8 cellular contexts compared by ENCODE assay signal in the genomic region with DNA sequence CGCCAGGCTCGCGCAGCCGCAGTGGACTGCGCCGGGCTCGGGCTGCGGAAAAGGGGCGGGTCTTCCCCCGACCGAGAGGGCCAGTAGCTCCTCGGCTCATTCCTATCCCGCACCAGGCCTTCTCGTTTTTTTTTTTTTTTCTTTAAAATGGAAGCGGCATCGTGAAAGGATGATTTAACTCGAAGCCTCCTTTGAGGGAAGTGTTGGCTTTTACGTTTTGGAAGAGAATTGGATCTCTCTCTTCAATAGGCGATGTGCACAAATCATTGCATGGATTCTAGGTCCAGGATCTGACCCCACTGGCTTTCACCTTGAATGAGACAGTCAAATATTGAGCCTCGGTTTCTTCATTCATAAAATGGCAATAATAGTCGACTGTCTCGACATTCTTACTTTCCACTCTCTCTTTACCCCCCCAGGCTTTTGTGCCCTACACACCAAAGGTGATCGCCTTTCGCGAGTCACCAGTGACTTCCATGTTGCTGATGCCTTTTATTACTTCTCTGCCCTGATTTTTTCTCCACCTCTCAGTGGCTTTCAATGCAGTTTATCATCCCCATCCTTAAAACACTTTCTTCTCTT. TPM values are rescaled to one million over a fixed set of nuclear protein-coding genes. Genes with fewer than 3 reads are reported as not detected.
A peak's percentile ranks its signal among the peaks of the same experiment; 100 is the strongest.
DNase-seq lines count a peak whose midpoint lies in the region; ATAC-seq and TF ChIP-seq lines count a peak whose summit lies in the region.

No MANE protein-coding gene starts in this region.

- no peaks in the 10 kb centered on the region for H3K9me3 Mint-ChIP-seq in activated naive CD4-positive, alpha-beta T cell treated with anti-CD3 and anti-CD28 coated beads for 36 hours
- H3K9me3 Mint-ChIP-seq in activated T-cell treated with anti-CD3 and anti-CD28 coated beads, Interleukin-2, amount 50 U/mL, for 72 hours = no peaks in the 10 kb centered on the region

- no peaks in the 10 kb centered on the region for H3K36me3 ChIP-seq in KMS-11 (ENCODE audit: insufficient read depth)
- no peaks in the 10 kb centered on the region for H3K36me3 ChIP-seq in gastrocnemius medialis

- no peak overlapping the region for H3K4me3 ChIP-seq in KMS-11 (IDR thresholded peaks at IDR 0.05; ENCODE audit: insufficient read depth, low read depth, low read length)
- peak overlapping the region; percentile 82 to 97 (median 88) for H3K4me3 ChIP-seq in gastrocnemius medialis

- H3K27me3 ChIP-seq in KMS-11 (ENCODE audit: insufficient read depth, low read depth) (no peaks in the 10 kb centered on the region), gastrocnemius medialis (no peaks in the 10 kb centered on the region)

- no peaks in the 10 kb centered on the region for H4K20me1 ChIP-seq in KMS-11 (ENCODE audit: insufficient read depth)

- H2AFZ ChIP-seq in KMS-11 (ENCODE audit: low read depth) = peak overlapping the region; percentile 76

- H3K27ac ChIP-seq in KMS-11 (no peak overlapping the region), gastrocnemius medialis (peak overlapping the region; percentile 93 to 96 (median 94))

- no peaks in the 10 kb centered on the region for H3K9me3 ChIP-seq in gastrocnemius medialis

- CTCF ChIA-PET in activated naive CD4-positive, alpha-beta T cell treated with anti-CD3 and anti-CD28 coated beads for 36 hours (lab: Charles Lee) = no interaction called here

- H3K9ac ChIP-seq in KMS-11 = peak overlapping the region; percentile 46; the same call in 1 of the 2 replicates

- TF ChIP-seq CTCF in KMS-11 (conservative IDR thresholded peaks at IDR 0.05; ENCODE audit: low read depth, low read length) (no peak), gastrocnemius medialis (IDR thresholded peaks at IDR 0.05 in 4 of 5, conservative IDR thresholded peaks at IDR 0.05 in 1 of 5) (no peak)

- no peaks in the 10 kb centered on the region for H3K27me3 Mint-ChIP-seq in activated naive CD4-positive, alpha-beta T cell treated with anti-CD3 and anti-CD28 coated beads for 36 hours (ENCODE audit: low read depth)
- peaks cover 12% of the 10 kb centered on the region for H3K27me3 Mint-ChIP-seq in activated T-cell treated with anti-CD3 and anti-CD28 coated beads, Interleukin-2, amount 50 U/mL, for 72 hours (ENCODE audit: low read depth)

- no peak for ATAC-seq in activated T-cell treated with anti-CD3 and anti-CD28 coated beads, Interleukin-2, amount 50 U/mL, for 72 hours (replicated peaks in 1 of 2)
- no peak for ATAC-seq in gastrocnemius medialis

- peaks cover 22% of the 10 kb centered on the region for H3K4me1 Mint-ChIP-seq in activated naive CD4-positive, alpha-beta T cell treated with anti-CD3 and anti-CD28 coated beads for 36 hours (ENCODE audit: low read depth)
- peaks cover 35% of the 10 kb centered on the region for H3K4me1 Mint-ChIP-seq in activated T-cell treated with anti-CD3 and anti-CD28 coated beads, Interleukin-2, amount 50 U/mL, for 72 hours (ENCODE audit: low read depth)

- no peak for TF ChIP-seq POLR2A in gastrocnemius medialis (IDR thresholded peaks at IDR 0.05)

- peaks cover 11% of the 10 kb centered on the region for H3K36me3 Mint-ChIP-seq in activated naive CD4-positive, alpha-beta T cell treated with anti-CD3 and anti-CD28 coated beads for 36 hours (ENCODE audit: low read depth)
- peaks cover 0 to 3% of the 10 kb centered on the region in 2 donors for H3K36me3 Mint-ChIP-seq in activated T-cell treated with anti-CD3 and anti-CD28 coated beads, Interleukin-2, amount 50 U/mL, for 72 hours (ENCODE audit: insufficient read depth in 2 of 2)

- peak; percentile 85 for DNase-seq in activated naive CD4-positive, alpha-beta T cell treated with anti-CD3 and anti-CD28 coated beads for 36 hours
- DNase-seq in activated naive CD4-positive, alpha-beta T cell treated with Interleukin-2 at 50 U/mL for 16 hours = no peak
- peak in 1 of 2 donors; percentile 2 for DNase-seq in activated T-cell treated with anti-CD3 and anti-CD28 coated beads, Interleukin-2, amount 50 U/mL, for 72 hours
- DNase-seq in hepatic stellate cell (ENCODE audit: low spot score) (peak; percentile 88), gastrocnemius medialis (peak in 1 of 2 donors; percentile 77), NAMALWA (ENCODE audit: low spot score) (no peak), cortex of kidney (lab: John Stamatoyannopoulos, UW) (no peak)

- H3K4me2 ChIP-seq in KMS-11 = peak overlapping the region; percentile 99; the same call in 1 of the 2 replicates

- H3K4me1 ChIP-seq in KMS-11 (ENCODE audit: low read depth, poor library complexity, severe bottlenecking) (peaks cover 9% of the 10 kb centered on the region), gastrocnemius medialis (peaks cover 5 to 12% of the 10 kb centered on the region in 2 donors)

- H3K27ac Mint-ChIP-seq in activated naive CD4-positive, alpha-beta T cell treated with anti-CD3 and anti-CD28 coated beads for 36 hours = peak overlapping the region; percentile 51
- H3K27ac Mint-ChIP-seq in activated T-cell treated with anti-CD3 and anti-CD28 coated beads, Interleukin-2, amount 50 U/mL, for 72 hours = peak overlapping the region; percentile 15

- in situ Hi-C loops in gastrocnemius medialis (cut with MboI; ENCODE audit: low sequenced_read_pairs in 4 of 4) = no loop called here

- H3K4me3 Mint-ChIP-seq in activated naive CD4-positive, alpha-beta T cell treated with anti-CD3 and anti-CD28 coated beads for 36 hours = peak overlapping the region; percentile 80
- H3K4me3 Mint-ChIP-seq in activated T-cell treated with anti-CD3 and anti-CD28 coated beads, Interleukin-2, amount 50 U/mL, for 72 hours = peak overlapping the region; percentile 59 to 75

- intact Hi-C loops in activated naive CD4-positive, alpha-beta T cell treated with anti-CD3 and anti-CD28 coated beads for 36 hours (cut with micrococcal nuclease) = loop anchor here (5.0 kb wide), 1 partner anchor 416 kb away; the partner anchor contains the start of gene JARID2
- intact Hi-C loops in gastrocnemius medialis (cut with DNase I; ENCODE audit: low total_unique reads) = no loop called here

- 0 out of 2 replicates have a peak, but pooled peaks cover 8% of the 10 kb centered on the region for H3K79me2 ChIP-seq in KMS-11 (ENCODE audit: insufficient read depth, low read depth)

RNA-seq across cellular contexts. Expression of gene DTNBP1, which starts 0.3 kb away (rescaled TPM):
- total RNA-seq in activated naive CD4-positive, alpha-beta T cell treated with anti-CD3 and anti-CD28 coated beads for 36 hours = 10 to 100 TPM; 14.6 to 16.3 TPM
- total RNA-seq in activated T-cell treated with anti-CD3 and anti-CD28 coated beads, Interleukin-2, amount 50 U/mL, for 72 hours = 10 to 100 TPM; 24.5 to 27.1 TPM
- total RNA-seq in gastrocnemius medialis = 10 to 100 TPM in 2 of 4 donors, 1 to 10 TPM in 2; 5.2 to 33.5 (median 12.5) TPM

Comparison
In these comparisons a context has a peak if more than half of its experiments do, and no peak if none do; other contexts are left out.
1. DNase-seq: peak in activated naive CD4-positive, alpha-beta T cell treated with anti-CD3 and anti-CD28 coated beads for 36 hours (single experiment) and hepatic stellate cell (single experiment); none in activated naive CD4-positive, alpha-beta T cell treated with Interleukin-2 at 50 U/mL for 16 hours (single experiment), NAMALWA (single experiment) and cortex of kidney (single experiment).